31 cellular contexts compared by ENCODE assay signal in genomic region chr3:74850381-74850780, GRCh38.
"Had no signal": no experiment of that assay in that cellular context is flagged by ENCODE, and none has a peak within 500 bp of the region (broad histone marks: within the 10 kb centered on the region; RNA-seq: fewer than 3 reads in every experiment).

No MANE protein-coding gene starts in this region.

- H3K36me3 ChIP-seq: adrenal gland, ascending aorta, brain microvascular endothelial cell, breast epithelium, cardiac muscle cell had no signal

- H3K4me1 ChIP-seq: adrenal gland, ascending aorta, body of pancreas, breast epithelium had no signal

- ATAC-seq: activated naive CD4-positive, alpha-beta T cell treated with anti-CD3 and anti-CD28 coated beads, Interleukin-2, amount 50 U/mL, for 72 hours; activated naive CD8-positive, alpha-beta T cell treated with anti-CD3 and anti-CD28 coated beads, Interleukin-2, amount 50 U/mL, for 24 hours; activated T-cell treated with anti-CD3 and anti-CD28 coated beads, Interleukin-2, amount 50 U/mL, for 4 hours; activated T-cell treated with anti-CD3 and anti-CD28 coated beads, Interleukin-2, amount 50 U/mL, for 72 hours; activated T-helper 17 cell treated with anti-CD3 and anti-CD28 coated beads, Interleukin-2, amount 50 U/mL, for 72 hours; body of pancreas had no signal

- DNase-seq: activated effector memory CD4-positive, alpha-beta T cell treated with anti-CD3 and anti-CD28 coated beads, Interleukin-2, amount 50 U/mL, for 16 hours; activated effector memory CD4-positive, alpha-beta T cell treated with Interleukin-2 at 50 U/mL for 16 hours; activated gamma-delta T cell; activated gamma-delta T cell treated with Interleukin-2 at 50 U/mL for 16 hours; activated naive CD4-positive, alpha-beta T cell; activated naive CD4-positive, alpha-beta T cell treated with anti-CD3 and anti-CD28 coated beads for 36 hours; activated naive CD4-positive, alpha-beta T cell treated with anti-CD3 and anti-CD28 coated beads, Interleukin-2, amount 10 ng/mL, durations not matched to agents 7 days and 5 days; activated naive CD4-positive, alpha-beta T cell treated with anti-CD3 and anti-CD28 coated beads, Interleukin-2, amount 50 U/mL, for 16 hours; activated naive CD4-positive, alpha-beta T cell treated with Interleukin-2 at 50 U/mL for 16 hours; activated naive CD8-positive, alpha-beta T cell treated with anti-CD3 and anti-CD28 coated beads for 36 hours; activated naive CD8-positive, alpha-beta T cell treated with anti-CD3 and anti-CD28 coated beads, Interleukin-2, amount 10 ng/mL, durations not matched to agents 7 days and 5 days; activated naive CD8-positive, alpha-beta T cell treated with anti-CD3 and anti-CD28 coated beads, Interleukin-2, amount 50 U/mL, for 24 hours; activated T-cell treated with anti-CD3 and anti-CD28 coated beads, Interleukin-2, amount 50 U/mL, for 24 hours; activated T-cell treated with anti-CD3 and anti-CD28 coated beads, Interleukin-2, amount 50 U/mL, for 4 hours; activated T-cell treated with anti-CD3 and anti-CD28 coated beads, Interleukin-2, amount 50 U/mL, for 48 hours; activated T-cell treated with anti-CD3 and anti-CD28 coated beads, Interleukin-2, amount 50 U/mL, for 72 hours; adrenal gland; amniotic stem cell; amygdala; anterior cingulate cortex; aorta; body of pancreas; brain microvascular endothelial cell; caudate nucleus; central memory CD4-positive, alpha-beta T cell; cerebellar nuclear complex had no signal

- H3K4me3 ChIP-seq: adrenal gland, ascending aorta, body of pancreas, breast epithelium, cardiac muscle cell had no signal

- H3K27me3 ChIP-seq: adrenal gland, ascending aorta, body of pancreas, brain microvascular endothelial cell, breast epithelium, cardiac muscle cell had no signal

- H3K9me3 ChIP-seq: adrenal gland, ascending aorta, body of pancreas, breast epithelium had no signal

- H3K27ac ChIP-seq: adrenal gland, ascending aorta, body of pancreas, brain microvascular endothelial cell, breast epithelium, cardiac muscle cell had no signal
